ENCODE assay signal across 7 cellular contexts in the genomic region with DNA sequence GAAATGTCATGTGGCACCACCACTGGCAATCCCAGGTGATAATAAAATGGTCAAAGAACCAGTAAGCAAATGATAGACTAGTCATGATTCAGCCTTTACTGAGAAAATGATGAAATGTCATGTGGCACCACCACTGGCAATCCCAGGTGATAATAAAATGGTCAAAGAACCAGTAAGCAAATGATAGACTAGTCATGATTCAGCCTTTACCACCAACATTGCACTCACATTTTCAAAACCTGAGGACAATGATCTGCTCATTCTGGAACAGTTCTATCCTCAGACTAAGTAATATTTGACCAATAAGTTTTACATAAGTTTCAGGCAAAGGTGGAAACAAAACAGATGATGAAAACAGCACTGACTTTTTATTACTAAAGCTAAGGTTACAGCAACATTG. TPM values are rescaled to one million over a fixed set of nuclear protein-coding genes. Genes with fewer than 3 reads are reported as not detected.
A peak's percentile ranks its signal among the peaks of the same experiment; 100 is the strongest.
DNase-seq lines count a peak whose midpoint lies in the region; ATAC-seq and FAIRE-seq lines count a peak whose summit lies in the region.
"Not testable (repeated sequence)": the region's sequence is repeated elsewhere in the genome, so short reads cannot be mapped to it uniquely, and the experiment has no call there.

No MANE protein-coding gene starts in this region.

- ATAC-seq in natural killer cell treated with Interleukin-12 subunit alpha and Interleukin-12 subunit beta and Interleukin-15 and Interleukin-18, amount 100 ng/mL, for 72 hours: peak in 1 of 2 donors; percentile 17

- H3K4me3 Mint-ChIP-seq in activated T-cell treated with anti-CD3 and anti-CD28 coated beads, Interleukin-2, amount 50 U/mL, for 24 hours: not testable (repeated sequence)
- H3K4me3 Mint-ChIP-seq in activated naive CD8-positive, alpha-beta T cell treated with anti-CD3 and anti-CD28 coated beads for 36 hours: peak overlapping the region; percentile 43
- peak overlapping the region; percentile 77 for H3K4me3 Mint-ChIP-seq in natural killer cell treated with Interleukin-12 subunit alpha and Interleukin-12 subunit beta and Interleukin-15 and Interleukin-18, amount 100 ng/mL, for 72 hours
- H3K4me3 Mint-ChIP-seq in stimulated activated naive CD8-positive, alpha-beta T cell treated with anti-CD3 and anti-CD28 coated beads, Interleukin-15, Interleukin-2, amounts not matched to agents 100 ng/mL and 50 ng/mL, for 24 hours: peak overlapping the region; percentile 85

- H3K9me3 Mint-ChIP-seq in activated T-cell treated with anti-CD3 and anti-CD28 coated beads, Interleukin-2, amount 50 U/mL, for 24 hours; activated naive CD8-positive, alpha-beta T cell treated with anti-CD3 and anti-CD28 coated beads for 36 hours; natural killer cell treated with Interleukin-12 subunit alpha and Interleukin-12 subunit beta and Interleukin-15 and Interleukin-18, amount 100 ng/mL, for 72 hours: not testable (repeated sequence)
- H3K9me3 Mint-ChIP-seq in stimulated activated naive CD8-positive, alpha-beta T cell treated with anti-CD3 and anti-CD28 coated beads, Interleukin-15, Interleukin-2, amounts not matched to agents 100 ng/mL and 50 ng/mL, for 24 hours: peaks cover 12% of the 10 kb centered on the region

- in situ Hi-C loops in G401 (cut with HindIII; ENCODE audit: low sequenced_read_pairs): not testable (repeated sequence)

- DNase-seq in G401 (ENCODE audit: low spot score): peak; percentile 24
- DNase-seq in RCC 7860 (ENCODE audit: low spot score); activated T-cell treated with anti-CD3 and anti-CD28 coated beads, Interleukin-2, amount 50 U/mL, for 24 hours; activated naive CD8-positive, alpha-beta T cell treated with anti-CD3 and anti-CD28 coated beads for 36 hours; natural killer cell treated with Interleukin-12 subunit alpha and Interleukin-12 subunit beta and Interleukin-15 and Interleukin-18, amount 100 ng/mL, for 72 hours (ENCODE audit: low spot score): not testable (repeated sequence)

- H3K36me3 Mint-ChIP-seq in activated T-cell treated with anti-CD3 and anti-CD28 coated beads, Interleukin-2, amount 50 U/mL, for 24 hours (ENCODE audit: low read depth); activated naive CD8-positive, alpha-beta T cell treated with anti-CD3 and anti-CD28 coated beads for 36 hours; stimulated activated naive CD8-positive, alpha-beta T cell treated with anti-CD3 and anti-CD28 coated beads, Interleukin-15, Interleukin-2, amounts not matched to agents 100 ng/mL and 50 ng/mL, for 24 hours (ENCODE audit: low read depth): not testable (repeated sequence)
- H3K36me3 Mint-ChIP-seq in natural killer cell treated with Interleukin-12 subunit alpha and Interleukin-12 subunit beta and Interleukin-15 and Interleukin-18, amount 100 ng/mL, for 72 hours: peaks cover 20% of the 10 kb centered on the region

- FAIRE-seq in RCC 7860 (lab: Jason Lieb, UNC): peak; percentile 63
- FAIRE-seq in endometrium (lab: Jason Lieb, UNC): peak; percentile 21

- H3K27me3 Mint-ChIP-seq in activated T-cell treated with anti-CD3 and anti-CD28 coated beads, Interleukin-2, amount 50 U/mL, for 24 hours; activated naive CD8-positive, alpha-beta T cell treated with anti-CD3 and anti-CD28 coated beads for 36 hours; stimulated activated naive CD8-positive, alpha-beta T cell treated with anti-CD3 and anti-CD28 coated beads, Interleukin-15, Interleukin-2, amounts not matched to agents 100 ng/mL and 50 ng/mL, for 24 hours: not testable (repeated sequence)
- peaks cover 25 to 44% of the 10 kb centered on the region in 2 donors for H3K27me3 Mint-ChIP-seq in natural killer cell treated with Interleukin-12 subunit alpha and Interleukin-12 subunit beta and Interleukin-15 and Interleukin-18, amount 100 ng/mL, for 72 hours

- H3K4me1 Mint-ChIP-seq in activated T-cell treated with anti-CD3 and anti-CD28 coated beads, Interleukin-2, amount 50 U/mL, for 24 hours (ENCODE audit: low read depth): peaks cover 38% of the 10 kb centered on the region
- peaks cover 23% of the 10 kb centered on the region for H3K4me1 Mint-ChIP-seq in activated naive CD8-positive, alpha-beta T cell treated with anti-CD3 and anti-CD28 coated beads for 36 hours
- peaks cover 6 to 15% of the 10 kb centered on the region in 2 donors for H3K4me1 Mint-ChIP-seq in natural killer cell treated with Interleukin-12 subunit alpha and Interleukin-12 subunit beta and Interleukin-15 and Interleukin-18, amount 100 ng/mL, for 72 hours (ENCODE audit: low read depth in 2 of 2)
- peaks cover 33% of the 10 kb centered on the region for H3K4me1 Mint-ChIP-seq in stimulated activated naive CD8-positive, alpha-beta T cell treated with anti-CD3 and anti-CD28 coated beads, Interleukin-15, Interleukin-2, amounts not matched to agents 100 ng/mL and 50 ng/mL, for 24 hours (ENCODE audit: low read depth)

- peak overlapping the region; percentile 84 for H3K27ac Mint-ChIP-seq in activated T-cell treated with anti-CD3 and anti-CD28 coated beads, Interleukin-2, amount 50 U/mL, for 24 hours
- H3K27ac Mint-ChIP-seq in activated naive CD8-positive, alpha-beta T cell treated with anti-CD3 and anti-CD28 coated beads for 36 hours: peak overlapping the region; percentile 38
- H3K27ac Mint-ChIP-seq in natural killer cell treated with Interleukin-12 subunit alpha and Interleukin-12 subunit beta and Interleukin-15 and Interleukin-18, amount 100 ng/mL, for 72 hours: peak overlapping the region in 1 of 2 donors; percentile 73
- H3K27ac Mint-ChIP-seq in stimulated activated naive CD8-positive, alpha-beta T cell treated with anti-CD3 and anti-CD28 coated beads, Interleukin-15, Interleukin-2, amounts not matched to agents 100 ng/mL and 50 ng/mL, for 24 hours: not testable (repeated sequence)

RNA-seq across cellular contexts. Expression of a gene that starts 3.2 kb away (rescaled TPM):
- total RNA-seq in G401 (2014; rRNA removed; shearing (Covaris generic)): not detected in 2 replicates
- total RNA-seq in activated naive CD8-positive, alpha-beta T cell treated with anti-CD3 and anti-CD28 coated beads for 36 hours: 1 to 10 TPM; 3.0 to 3.3 TPM
- 10 to 100 TPM in 1 of 2 donors, 1 to 10 TPM in 1; 4.0 to 12.3 TPM for total RNA-seq in natural killer cell treated with Interleukin-12 subunit alpha and Interleukin-12 subunit beta and Interleukin-15 and Interleukin-18, amount 100 ng/mL, for 72 hours

RNA-seq across cellular contexts. Expression of a gene that starts 34.9 kb away (rescaled TPM):
- total RNA-seq in G401 (2014; rRNA removed; shearing (Covaris generic)): 32.2 and 40.1 TPM in 2 replicates
- total RNA-seq in activated naive CD8-positive, alpha-beta T cell treated with anti-CD3 and anti-CD28 coated beads for 36 hours: 1 to 10 TPM; 4.8 to 6.4 TPM
- total RNA-seq in natural killer cell treated with Interleukin-12 subunit alpha and Interleukin-12 subunit beta and Interleukin-15 and Interleukin-18, amount 100 ng/mL, for 72 hours: 1 to 10 TPM; 1.9 to 4.2 TPM
